19 cellular contexts compared by ENCODE assay signal in genomic region chr1:97297611-97298010, GRCh38.
DNase-seq lines count a peak whose midpoint lies in the region; ATAC-seq, FAIRE-seq and TF ChIP-seq lines count a peak whose summit lies in the region.
"Had no signal": no experiment of that assay in that cellular context is flagged by ENCODE, and none has a peak within 500 bp of the region (broad histone marks: within the 10 kb centered on the region; RNA-seq: fewer than 3 reads in every experiment).

No MANE protein-coding gene starts in this region.

- no peak overlapping the region for H3K4me2 ChIP-seq in GM23338
- H3K4me2 ChIP-seq: A549 had no signal

- no peaks in the 10 kb centered on the region for H3K36me3 ChIP-seq in GM23338 (ENCODE audit: insufficient read depth)

- intact Hi-C loops in left ventricle myocardium superior (cut with micrococcal nuclease) = no loop called here

- no peaks in the 10 kb centered on the region for H3K9me3 Mint-ChIP-seq in GM23338
- H3K9me3 Mint-ChIP-seq: HFFc6 had no signal

- H3K4me1 ChIP-seq in GM23338 (ENCODE audit: insufficient read depth) = no peaks in the 10 kb centered on the region
- H3K4me1 ChIP-seq: A549, BE2C had no signal

- no peaks in the 10 kb centered on the region for H3K27me3 ChIP-seq in GM23338 (ENCODE audit: insufficient read depth)
- H3K27me3 ChIP-seq: BE2C had no signal

- H4K20me1 ChIP-seq in GM23338 (replicated peaks; ENCODE audit: insufficient read depth) = no peaks in the 10 kb centered on the region

- H3K4me3 Mint-ChIP-seq in GM23338 = no peak overlapping the region
- H3K4me3 Mint-ChIP-seq: HFFc6 had no signal

- H3K36me3 Mint-ChIP-seq in GM23338 (ENCODE audit: low read depth) = peaks cover under 1% of the 10 kb centered on the region; the same call in 1 of the 3 replicates

- H3K4me3 ChIP-seq in GM23338 (no peak overlapping the region), fibroblast of villous mesenchyme (ENCODE audit: low read depth, low read length) (no peak overlapping the region)
- H3K4me3 ChIP-seq: A549 had no signal

- no peak overlapping the region for H3K27ac Mint-ChIP-seq in GM23338
- H3K27ac Mint-ChIP-seq: CD4-positive, alpha-beta memory T cell; HFFc6 had no signal

- no peaks in the 10 kb centered on the region for H3K9me2 ChIP-seq in GM23338 (ENCODE audit: insufficient read depth)

- 0 out of 3 replicates have a peak, but pooled peaks cover 3% of the 10 kb centered on the region for H3K4me1 Mint-ChIP-seq in GM23338
- H3K4me1 Mint-ChIP-seq: CD4-positive, alpha-beta memory T cell had no signal

- no peak overlapping the region for H3K27ac ChIP-seq in GM23338 (ENCODE audit: low read depth)
- H3K27ac ChIP-seq: A549, C4-2B had no signal

- ATAC-seq in GM23338 (no peak), HG02938 (IDR thresholded peaks at IDR 0.05; ENCODE audit: unreplicated experiment) (no peak), HG03342 (IDR thresholded peaks at IDR 0.05; ENCODE audit: unreplicated experiment) (no peak), left ventricle myocardium superior (no peak)
- ATAC-seq: A549 had no signal

- peak; percentile 6 for FAIRE-seq in H54 (lab: Jason Lieb, UNC)
- FAIRE-seq: A549, GM19239, H1 had no signal

- TF ChIP-seq CTCF in GM23338 (conservative IDR thresholded peaks at IDR 0.05; ENCODE audit: low read depth in 2 of 2) (no peak), fibroblast of villous mesenchyme (IDR thresholded peaks at IDR 0.05; ENCODE audit: insufficient read depth, low read depth, low read length) (no peak)

- H2AFZ ChIP-seq in GM23338 = no peak overlapping the region

- TF ChIP-seq POLR2A in H54 (IDR thresholded peaks at IDR 0.05; ENCODE audit: low read depth, low read length) = no peak

- no peaks in the 10 kb centered on the region for H3F3A ChIP-seq in GM23338 (replicated peaks; ENCODE audit: low read depth)

- H3K79me2 ChIP-seq in GM23338 (replicated peaks; ENCODE audit: insufficient read depth) = no peaks in the 10 kb centered on the region

- peak; percentile 5 for DNase-seq in GM23338 (ENCODE audit: low spot score)
- no peak for DNase-seq in H54 (ENCODE audit: insufficient read length, low spot score)
- DNase-seq in amniotic epithelial cell (ENCODE audit: low read depth) = peak; percentile 23
- DNase-seq in fibroblast of villous mesenchyme (ENCODE audit: low read depth) = peak; percentile 36
- no peak for DNase-seq in medulla oblongata (ENCODE audit: extremely low spot score)
- DNase-seq in left ventricle myocardium superior = no peak
- DNase-seq: BE2C; CD4-positive, alpha-beta memory T cell; DND-41; GDM1; HCEC 1CT; HFFc6; IMR-90 had no signal

- no peaks in the 10 kb centered on the region for H3K27me3 Mint-ChIP-seq in GM23338 (ENCODE audit: insufficient read depth, low read depth, poor library complexity)
- H3K27me3 Mint-ChIP-seq: CD4-positive, alpha-beta memory T cell had no signal

TF ChIP-seq in GM23338, 12 proteins besides CTCF, POLR2A, EP300 and RAD21:
- TF ChIP-seq EZH2phosphoT487 (IDR thresholded peaks at IDR 0.05; ENCODE audit: unreplicated experiment) = no peak
- TF ChIP-seq, protein P1, sequence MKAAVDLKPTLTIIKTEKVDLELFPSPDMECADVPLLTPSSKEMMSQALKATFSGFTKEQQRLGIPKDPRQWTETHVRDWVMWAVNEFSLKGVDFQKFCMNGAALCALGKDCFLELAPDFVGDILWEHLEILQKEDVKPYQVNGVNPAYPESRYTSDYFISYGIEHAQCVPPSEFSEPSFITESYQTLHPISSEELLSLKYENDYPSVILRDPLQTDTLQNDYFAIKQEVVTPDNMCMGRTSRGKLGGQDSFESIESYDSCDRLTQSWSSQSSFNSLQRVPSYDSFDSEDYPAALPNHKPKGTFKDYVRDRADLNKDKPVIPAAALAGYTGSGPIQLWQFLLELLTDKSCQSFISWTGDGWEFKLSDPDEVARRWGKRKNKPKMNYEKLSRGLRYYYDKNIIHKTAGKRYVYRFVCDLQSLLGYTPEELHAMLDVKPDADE (IDR thresholded peaks at IDR 0.05) = no peak
- TF ChIP-seq, protein P2, sequence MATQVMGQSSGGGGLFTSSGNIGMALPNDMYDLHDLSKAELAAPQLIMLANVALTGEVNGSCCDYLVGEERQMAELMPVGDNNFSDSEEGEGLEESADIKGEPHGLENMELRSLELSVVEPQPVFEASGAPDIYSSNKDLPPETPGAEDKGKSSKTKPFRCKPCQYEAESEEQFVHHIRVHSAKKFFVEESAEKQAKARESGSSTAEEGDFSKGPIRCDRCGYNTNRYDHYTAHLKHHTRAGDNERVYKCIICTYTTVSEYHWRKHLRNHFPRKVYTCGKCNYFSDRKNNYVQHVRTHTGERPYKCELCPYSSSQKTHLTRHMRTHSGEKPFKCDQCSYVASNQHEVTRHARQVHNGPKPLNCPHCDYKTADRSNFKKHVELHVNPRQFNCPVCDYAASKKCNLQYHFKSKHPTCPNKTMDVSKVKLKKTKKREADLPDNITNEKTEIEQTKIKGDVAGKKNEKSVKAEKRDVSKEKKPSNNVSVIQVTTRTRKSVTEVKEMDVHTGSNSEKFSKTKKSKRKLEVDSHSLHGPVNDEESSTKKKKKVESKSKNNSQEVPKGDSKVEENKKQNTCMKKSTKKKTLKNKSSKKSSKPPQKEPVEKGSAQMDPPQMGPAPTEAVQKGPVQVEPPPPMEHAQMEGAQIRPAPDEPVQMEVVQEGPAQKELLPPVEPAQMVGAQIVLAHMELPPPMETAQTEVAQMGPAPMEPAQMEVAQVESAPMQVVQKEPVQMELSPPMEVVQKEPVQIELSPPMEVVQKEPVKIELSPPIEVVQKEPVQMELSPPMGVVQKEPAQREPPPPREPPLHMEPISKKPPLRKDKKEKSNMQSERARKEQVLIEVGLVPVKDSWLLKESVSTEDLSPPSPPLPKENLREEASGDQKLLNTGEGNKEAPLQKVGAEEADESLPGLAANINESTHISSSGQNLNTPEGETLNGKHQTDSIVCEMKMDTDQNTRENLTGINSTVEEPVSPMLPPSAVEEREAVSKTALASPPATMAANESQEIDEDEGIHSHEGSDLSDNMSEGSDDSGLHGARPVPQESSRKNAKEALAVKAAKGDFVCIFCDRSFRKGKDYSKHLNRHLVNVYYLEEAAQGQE (IDR thresholded peaks at IDR 0.05; ENCODE audit: unreplicated experiment) = no peak
- no peak for TF ChIP-seq ZNF462 (CRISPR knock-in tag; IDR thresholded peaks at IDR 0.05)
- TF ChIP-seq EZH2 (IDR thresholded peaks at IDR 0.05; ENCODE audit: low read depth, unreplicated experiment) = no peak
- TF ChIP-seq STAT1 (IDR thresholded peaks at IDR 0.05; ENCODE audit: unreplicated experiment) = no peak

Comparison
In these comparisons a context has a peak if more than half of its experiments do, and no peak if none do; other contexts are left out.
1. DNase-seq: peak in GM23338 (single experiment), amniotic epithelial cell (single experiment) and fibroblast of villous mesenchyme (single experiment); none in H54 (single experiment), medulla oblongata (single experiment) and left ventricle myocardium superior (single experiment).